ENCODE assay signal across 12 cellular contexts in genomic region chr17:39737331-39737760, GRCh38. TPM values are rescaled to one million over a fixed set of nuclear protein-coding genes. Genes with fewer than 3 reads are reported as not detected.
DNase-seq lines count a peak whose midpoint lies in the region; ATAC-seq, FAIRE-seq and TF ChIP-seq lines count a peak whose summit lies in the region.
"Had no signal": no experiment of that assay in that cellular context is flagged by ENCODE, and none has a peak within 500 bp of the region (broad histone marks: within the 10 kb centered on the region; RNA-seq: fewer than 3 reads in every experiment).

No MANE protein-coding gene starts in this region.

- H3K27me3 Mint-ChIP-seq in stimulated activated naive B cell treated with anti-CD40 and anti-IgM and Interleukin-4, amounts not matched to agents 10 μg/mL and 1 μg/mL and 100 μg/mL, for 72 hours, result peaks cover 47 to 52% of the 10 kb centered on the region in 2 donors

- H4K20me1 ChIP-seq in KMS-11 (ENCODE audit: insufficient read depth) (no peaks in the 10 kb centered on the region), mammary epithelial cell (ENCODE audit: insufficient read depth, low read length) (no peaks in the 10 kb centered on the region), HepG2 (ENCODE audit: insufficient read depth, low read length) (peaks cover 7% of the 10 kb centered on the region; the same call in 1 of the 2 replicates)

- H3K9me3 Mint-ChIP-seq in stimulated activated naive B cell treated with anti-CD40 and anti-IgM and Interleukin-4, amounts not matched to agents 10 μg/mL and 1 μg/mL and 100 μg/mL, for 72 hours, result no peaks in the 10 kb centered on the region

- dilution Hi-C loops in mammary epithelial cell (cut with HindIII; ENCODE audit: low sequenced_read_pairs), result no loop called here

- H3K36me3 ChIP-seq in KMS-11 (ENCODE audit: insufficient read depth) (no peaks in the 10 kb centered on the region), mammary epithelial cell (ENCODE audit: insufficient read depth, low read length) (no peaks in the 10 kb centered on the region), HepG2 (replicated peaks in 1 of 2; ENCODE audit: control insufficient read depth in 1 of 2, insufficient read depth in 2 of 2, low read length in 2 of 2) (peaks cover 5 to 6% of the 10 kb centered on the region in 2 experiments; a peak in 4 of 5 replicates)
- H3K36me3 ChIP-seq: vagina had no signal

- H3K9me3 ChIP-seq in mammary epithelial cell (replicated peaks; ENCODE audit: insufficient read depth, low read length) (no peaks in the 10 kb centered on the region), HepG2 (ENCODE audit: low read length) (no peaks in the 10 kb centered on the region)
- H3K9me3 ChIP-seq: vagina had no signal

- H3K27me3 ChIP-seq in KMS-11 (ENCODE audit: insufficient read depth, low read depth) (no peaks in the 10 kb centered on the region), mammary epithelial cell (ENCODE audit: insufficient read depth, low read length) (no peaks in the 10 kb centered on the region), HepG2 (ENCODE audit: control insufficient read depth in 1 of 2, insufficient read depth in 2 of 2, low read length in 2 of 2) (no peaks in the 10 kb centered on the region; a peak in 1 of 5 replicates)
- H3K27me3 ChIP-seq: vagina had no signal

- H3K4me1 ChIP-seq in KMS-11 (ENCODE audit: low read depth, poor library complexity, severe bottlenecking) (peaks cover 27% of the 10 kb centered on the region), mammary epithelial cell (ENCODE audit: insufficient read depth, low read length) (peaks cover 29% of the 10 kb centered on the region), HepG2 (ENCODE audit: insufficient read depth, low read length) (peaks cover 43% of the 10 kb centered on the region)

- POLR2A ChIA-PET in HepG2 (lab: Yijun Ruan, JAX), result interaction anchor here (0.6 to 2.4 kb wide), 13 partner anchors 9 to 243 kb away, joined by 3 to 44 read pairs (median 8); partner anchors contain the start of genes ERBB2, PGAP3 and PSMD3

- peaks cover 27 to 39% of the 10 kb centered on the region in 2 donors for H3K4me1 Mint-ChIP-seq in stimulated activated naive B cell treated with anti-CD40 and anti-IgM and Interleukin-4, amounts not matched to agents 10 μg/mL and 1 μg/mL and 100 μg/mL, for 72 hours

- H3K4me3 Mint-ChIP-seq in stimulated activated naive B cell treated with anti-CD40 and anti-IgM and Interleukin-4, amounts not matched to agents 10 μg/mL and 1 μg/mL and 100 μg/mL, for 72 hours, result peak overlapping the region; percentile 76 to 78

- H3K36me3 Mint-ChIP-seq in stimulated activated naive B cell treated with anti-CD40 and anti-IgM and Interleukin-4, amounts not matched to agents 10 μg/mL and 1 μg/mL and 100 μg/mL, for 72 hours, result peaks cover 0 to 2% of the 10 kb centered on the region in 2 donors

- H2AFZ ChIP-seq in KMS-11 (ENCODE audit: low read depth) (peak overlapping the region; percentile 72; the same call in 1 of the 2 replicates), mammary epithelial cell (ENCODE audit: low read depth, low read length) (peak overlapping the region; percentile 94), HepG2 (ENCODE audit: low read length) (no peak overlapping the region)

- H3K4me3 ChIP-seq in KMS-11 (IDR thresholded peaks at IDR 0.05; ENCODE audit: insufficient read depth, low read depth, low read length), result no peak overlapping the region
- H3K4me3 ChIP-seq in mammary epithelial cell (replicated peaks in 1 of 3; ENCODE audit: insufficient read depth in 1 of 3, low read depth in 2 of 3, low read length in 3 of 3), result peak overlapping the region in 2 of 3 experiments; percentile 67 to 75
- peak overlapping the region; percentile 89 to 96 (median 95) for H3K4me3 ChIP-seq in HepG2 (replicated peaks in 1 of 3; ENCODE audit: insufficient read depth in 1 of 3, low read depth in 2 of 3, low read length in 3 of 3)

- H3K4me2 ChIP-seq in KMS-11, result peak overlapping the region; percentile 84
- peak overlapping the region; percentile 99 for H3K4me2 ChIP-seq in mammary epithelial cell (ENCODE audit: insufficient read depth, low read depth, low read length)
- peak overlapping the region; percentile 82 for H3K4me2 ChIP-seq in HepG2 (ENCODE audit: low read depth, low read length)

- H3K9ac ChIP-seq in KMS-11, result no peak overlapping the region; the same call in 1 of the 2 replicates
- H3K9ac ChIP-seq in mammary epithelial cell (ENCODE audit: insufficient read depth, low read length), result no peak overlapping the region
- peak overlapping the region; percentile 95 for H3K9ac ChIP-seq in HepG2 (ENCODE audit: insufficient read depth, low read depth, low read length)

- DNase-seq in mammary epithelial cell (no peak), HepG2 (ENCODE audit: low spot score) (peak; percentile 63), GM13976 (ENCODE audit: low spot score) (no peak)
- no peak for DNase-seq in stimulated activated naive B cell treated with anti-CD40 and anti-IgM and Interleukin-4, amounts not matched to agents 10 μg/mL and 1 μg/mL and 100 μg/mL, for 72 hours
- DNase-seq: anterior cingulate cortex, NCI-H1694 treated with DMSO at 0.1 percent for 48 hours had no signal

- no peak overlapping the region for H3K27ac ChIP-seq in KMS-11
- H3K27ac ChIP-seq in mammary epithelial cell (ENCODE audit: insufficient read depth, low read depth, low read length), result no peak overlapping the region
- H3K27ac ChIP-seq in HepG2 (ENCODE audit: extremely low read length, insufficient read depth, low read length), result peak overlapping the region; percentile 97

- FAIRE-seq in HepG2 (lab: Jason Lieb, UNC), result peak; percentile 43
- FAIRE-seq: endometrium, GM12891 had no signal

- TF ChIP-seq CTCF in KMS-11 (conservative IDR thresholded peaks at IDR 0.05; ENCODE audit: low read depth, low read length) (no peak), mammary epithelial cell (conservative IDR thresholded peaks at IDR 0.05 in 1 of 2, IDR thresholded peaks at IDR 0.05 in 1 of 2; ENCODE audit: extremely low read depth in 1 of 2, insufficient read depth in 1 of 2, low read depth in 1 of 2, low read length in 2 of 2) (no peak), HepG2 (CRISPR knock-in tag; IDR thresholded peaks at IDR 0.05) (peak; percentile 6; the same call in 1 of the 2 replicates), GM13976 (IDR thresholded peaks at IDR 0.05; ENCODE audit: borderline replicate concordance, control extremely low read depth, extremely low read depth, insufficient read depth, missing control alignments) (no peak)

- 13% methylated on average over 3 of the region's 11 CpGs for WGBS in mammary epithelial cell (ENCODE audit: low coverage, missing lambda C conversion rate)
- WGBS in HepG2 (ENCODE audit: low lambda C conversion rate), result 0% methylated on average over 4 of the region's 11 CpGs

- in situ Hi-C loops in mammary epithelial cell (cut with MboI; ENCODE audit: low sequenced_read_pairs in 2 of 2), result no loop called here
- in situ Hi-C loops in HepG2 (cut with HindIII; ENCODE audit: extremely low pct_ligation_motif_present, low pct_unique_long_range_greater_than_20kb), result no loop called here
- in situ Hi-C loops in GM13976 (cut with MboI; ENCODE audit: low sequenced_read_pairs, unreplicated experiment), result no loop called here

- CTCF ChIA-PET in mammary epithelial cell (lab: Charles Lee; ENCODE audit: low non-redundant PET), result no interaction called here
- CTCF ChIA-PET in HepG2 (lab: Yijun Ruan, JAX; ENCODE audit: low intra/inter-chr PET ratio, low total read pairs), result no interaction called here

- BruUV-seq in mammary epithelial cell (replicated peaks; lab: Mats Ljungman, UMichigan) (no TSS peak), HepG2 (replicated peaks; lab: Mats Ljungman, UMichigan) (no TSS peak)

- peak; percentile 65 for ATAC-seq in HepG2
- ATAC-seq in stimulated activated naive B cell treated with anti-CD40 and anti-IgM and Interleukin-4, amounts not matched to agents 10 μg/mL and 1 μg/mL and 100 μg/mL, for 72 hours (replicated peaks), result no peak
- ATAC-seq in GM18520 (IDR thresholded peaks at IDR 0.05; ENCODE audit: unreplicated experiment), result no peak
- ATAC-seq in GM18858 (IDR thresholded peaks at IDR 0.05; ENCODE audit: unreplicated experiment), result no peak

- intact Hi-C loops in mammary epithelial cell (cut with micrococcal nuclease), result loop anchor here (5.0 kb wide), 1 partner anchor 190 kb away; the partner anchor contains the start of genes LRRC3C and ORMDL3
- intact Hi-C loops in HepG2 (cut with micrococcal nuclease; ENCODE audit: unreplicated experiment), result loop anchor here (10.0 kb wide), 1 partner anchor 273 kb away; the partner anchor contains the start of gene CDK12

- no peak overlapping the region for H3K27ac Mint-ChIP-seq in stimulated activated naive B cell treated with anti-CD40 and anti-IgM and Interleukin-4, amounts not matched to agents 10 μg/mL and 1 μg/mL and 100 μg/mL, for 72 hours

- 0 out of 2 replicates have a peak, but pooled peaks have one; percentile 5 for TF ChIP-seq RAD21 in HepG2 (CRISPR knock-in tag; IDR thresholded peaks at IDR 0.05)

- peak; percentile 49 to 77; a peak in 3 of 4 replicates for TF ChIP-seq POLR2A in HepG2 (IDR thresholded peaks at IDR 0.05; ENCODE audit: insufficient read depth in 1 of 2, low read depth in 2 of 2, low read length in 2 of 2)

- H3K79me2 ChIP-seq in KMS-11 (ENCODE audit: insufficient read depth, low read depth) (no peaks in the 10 kb centered on the region), mammary epithelial cell (ENCODE audit: insufficient read depth, low read length) (no peaks in the 10 kb centered on the region), HepG2 (ENCODE audit: insufficient read depth, low read length) (peaks cover 36% of the 10 kb centered on the region)

- no peak for TF ChIP-seq EP300 in HepG2 (IDR thresholded peaks at IDR 0.05; ENCODE audit: low read depth in 2 of 2, low read length in 2 of 2)
- TF ChIP-seq EP300 in HepG2 (CRISPR knock-in tag; IDR thresholded peaks at IDR 0.05; ENCODE audit: borderline replicate concordance), result no peak

RNA-seq across cellular contexts. Expression of gene GRB7, which starts 0.4 kb away (rescaled TPM):
- total RNA-seq in mammary epithelial cell, result 10 to 100 TPM in 1 of 2 donors, 1 to 10 TPM in 1; 1.5 to 18.2 TPM
- polyA plus RNA-seq in mammary epithelial cell, result 9.9 TPM
- 9.1 TPM for polyA minus RNA-seq in mammary epithelial cell
- total RNA-seq in HepG2 (2016; rRNA removed; fragmentation: Illumina TruSeq; extraction: Trizol), result 41.7 and 60.2 TPM in 2 replicates
- 17.9 and 20.4 TPM in 2 replicates for total RNA-seq in HepG2 (2016; cell fraction: cytosol; rRNA removed; fragmentation: Illumina TruSeq; extraction: Trizol; ENCODE audit: low read depth)
- total RNA-seq in HepG2 (2016; cell fraction: insoluble cytoplasmic fraction; rRNA removed; fragmentation: Illumina TruSeq; extraction: Trizol), result 38.5 and 64.6 TPM in 2 replicates
- 31.4 and 31.5 TPM in 2 replicates for total RNA-seq in HepG2 (2016; cell fraction: membrane; rRNA removed; fragmentation: Illumina TruSeq; extraction: Trizol)
- total RNA-seq in HepG2 (2016; cell fraction: nucleus; rRNA removed; fragmentation: Illumina TruSeq; extraction: Trizol), result 57.0 and 59.4 TPM in 2 replicates
- 77.7 and 92.3 TPM in 2 replicates for polyA plus RNA-seq in HepG2 (2011; rRNA removed)
- polyA plus RNA-seq in HepG2 (2011; cell fraction: cytosol; rRNA removed), result 36.7 and 60.1 TPM in 2 replicates
- polyA plus RNA-seq in HepG2 (2011; cell fraction: nucleus; rRNA removed), result 319 and 344 TPM in 2 replicates
- 60.9 and 73.8 TPM in 2 replicates for polyA plus RNA-seq in HepG2 (2012)
- 8.5 and 8.6 TPM in 2 replicates for polyA plus RNA-seq in HepG2 (2016; cell fraction: cytosol; fragmentation: Illumina TruSeq; extraction: Trizol; ENCODE audit: low read depth)
- 45.6 and 58.3 TPM in 2 replicates for polyA plus RNA-seq in HepG2 (2016; cell fraction: insoluble cytoplasmic fraction; fragmentation: Illumina TruSeq; extraction: Trizol; ENCODE audit: low read depth)
- polyA plus RNA-seq in HepG2 (2016; cell fraction: membrane; fragmentation: Illumina TruSeq; extraction: Trizol; ENCODE audit: low read depth), result 13.3 and 14.8 TPM in 2 replicates
- 147 and 156 TPM in 2 replicates for polyA plus RNA-seq in HepG2 (2016; cell fraction: nucleus; fragmentation: Illumina TruSeq; extraction: Trizol; ENCODE audit: insufficient read depth, low read depth)
- 9.1 and 160 TPM in 2 replicates for polyA minus RNA-seq in HepG2 (2011; rRNA and poly(A)+ RNA removed; ENCODE audit: low replicate concordance)
- 55.8 and 65.9 TPM in 2 replicates for polyA minus RNA-seq in HepG2 (2011; cell fraction: cytosol; rRNA and poly(A)+ RNA removed)
- polyA minus RNA-seq in HepG2 (2011; cell fraction: nucleus; rRNA and poly(A)+ RNA removed), result 80.7 and 95.9 TPM in 2 replicates

RNA-seq across cellular contexts. Expression of gene MIEN1, which starts 7.0 kb away (rescaled TPM):
- 10 to 100 TPM; 10.2 to 36.8 TPM for total RNA-seq in mammary epithelial cell
- polyA plus RNA-seq in mammary epithelial cell, result 47.4 TPM
- polyA minus RNA-seq in mammary epithelial cell, result 29.8 TPM
- total RNA-seq in HepG2 (2016; rRNA removed; fragmentation: Illumina TruSeq; extraction: Trizol), result 40.6 and 48.6 TPM in 2 replicates
- 50.1 and 73.7 TPM in 2 replicates for total RNA-seq in HepG2 (2016; cell fraction: cytosol; rRNA removed; fragmentation: Illumina TruSeq; extraction: Trizol; ENCODE audit: low read depth)
- 43.9 and 49.0 TPM in 2 replicates for total RNA-seq in HepG2 (2016; cell fraction: insoluble cytoplasmic fraction; rRNA removed; fragmentation: Illumina TruSeq; extraction: Trizol)
- 66.3 and 82.4 TPM in 2 replicates for total RNA-seq in HepG2 (2016; cell fraction: membrane; rRNA removed; fragmentation: Illumina TruSeq; extraction: Trizol)
- total RNA-seq in HepG2 (2016; cell fraction: nucleus; rRNA removed; fragmentation: Illumina TruSeq; extraction: Trizol), result 18.4 and 23.7 TPM in 2 replicates
- 56.6 and 68.2 TPM in 2 replicates for polyA plus RNA-seq in HepG2 (2011; rRNA removed)
- 62.1 and 67.0 TPM in 2 replicates for polyA plus RNA-seq in HepG2 (2011; cell fraction: cytosol; rRNA removed)
- 27.3 and 39.8 TPM in 2 replicates for polyA plus RNA-seq in HepG2 (2011; cell fraction: nucleus; rRNA removed)
- 38.6 and 44.5 TPM in 2 replicates for polyA plus RNA-seq in HepG2 (2012)
- 106 and 131 TPM in 2 replicates for polyA plus RNA-seq in HepG2 (2016; cell fraction: cytosol; fragmentation: Illumina TruSeq; extraction: Trizol; ENCODE audit: low read depth)
- 73.3 and 81.4 TPM in 2 replicates for polyA plus RNA-seq in HepG2 (2016; cell fraction: insoluble cytoplasmic fraction; fragmentation: Illumina TruSeq; extraction: Trizol; ENCODE audit: low read depth)
- 100 and 131 TPM in 2 replicates for polyA plus RNA-seq in HepG2 (2016; cell fraction: membrane; fragmentation: Illumina TruSeq; extraction: Trizol; ENCODE audit: low read depth)
- polyA plus RNA-seq in HepG2 (2016; cell fraction: nucleus; fragmentation: Illumina TruSeq; extraction: Trizol; ENCODE audit: insufficient read depth, low read depth), result 45.4 and 54.1 TPM in 2 replicates
- 30.0 and 48.1 TPM in 2 replicates for polyA minus RNA-seq in HepG2 (2011; rRNA and poly(A)+ RNA removed; ENCODE audit: low replicate concordance)
- polyA minus RNA-seq in HepG2 (2011; cell fraction: cytosol; rRNA and poly(A)+ RNA removed), result 11.5 and 16.0 TPM in 2 replicates
- polyA minus RNA-seq in HepG2 (2011; cell fraction: nucleus; rRNA and poly(A)+ RNA removed), result 10.6 and 14.7 TPM in 2 replicates

RNA-seq across cellular contexts. Expression of gene ERBB2, which starts 37.5 kb away (rescaled TPM):
- 10 to 100 TPM; 54.3 to 66.5 TPM for total RNA-seq in mammary epithelial cell
- polyA plus RNA-seq in mammary epithelial cell, result 28.4 TPM
- polyA minus RNA-seq in mammary epithelial cell, result 222 TPM
- total RNA-seq in HepG2 (2016; rRNA removed; fragmentation: Illumina TruSeq; extraction: Trizol), result 30.2 and 64.1 TPM in 2 replicates
- total RNA-seq in HepG2 (2016; cell fraction: cytosol; rRNA removed; fragmentation: Illumina TruSeq; extraction: Trizol; ENCODE audit: low read depth), result 29.4 and 32.0 TPM in 2 replicates
- 24.5 and 63.0 TPM in 2 replicates for total RNA-seq in HepG2 (2016; cell fraction: insoluble cytoplasmic fraction; rRNA removed; fragmentation: Illumina TruSeq; extraction: Trizol)
- total RNA-seq in HepG2 (2016; cell fraction: membrane; rRNA removed; fragmentation: Illumina TruSeq; extraction: Trizol), result 21.8 and 22.8 TPM in 2 replicates
- 81.6 and 99.0 TPM in 2 replicates for total RNA-seq in HepG2 (2016; cell fraction: nucleus; rRNA removed; fragmentation: Illumina TruSeq; extraction: Trizol)
- 57.7 and 77.7 TPM in 2 replicates for polyA plus RNA-seq in HepG2 (2011; rRNA removed)
- polyA plus RNA-seq in HepG2 (2011; cell fraction: cytosol; rRNA removed), result 36.7 and 42.6 TPM in 2 replicates
- polyA plus RNA-seq in HepG2 (2011; cell fraction: nucleus; rRNA removed), result 210 and 211 TPM in 2 replicates
- polyA plus RNA-seq in HepG2 (2012), result 69.2 and 69.6 TPM in 2 replicates
- polyA plus RNA-seq in HepG2 (2016; cell fraction: cytosol; fragmentation: Illumina TruSeq; extraction: Trizol; ENCODE audit: low read depth), result 4.2 and 4.3 TPM in 2 replicates
- 25.3 and 32.1 TPM in 2 replicates for polyA plus RNA-seq in HepG2 (2016; cell fraction: insoluble cytoplasmic fraction; fragmentation: Illumina TruSeq; extraction: Trizol; ENCODE audit: low read depth)
- polyA plus RNA-seq in HepG2 (2016; cell fraction: membrane; fragmentation: Illumina TruSeq; extraction: Trizol; ENCODE audit: low read depth), result 8.5 and 9.9 TPM in 2 replicates
- 149 and 153 TPM in 2 replicates for polyA plus RNA-seq in HepG2 (2016; cell fraction: nucleus; fragmentation: Illumina TruSeq; extraction: Trizol; ENCODE audit: insufficient read depth, low read depth)
- polyA minus RNA-seq in HepG2 (2011; rRNA and poly(A)+ RNA removed; ENCODE audit: low replicate concordance), result 39.8 and 292 TPM in 2 replicates
- 52.4 and 60.7 TPM in 2 replicates for polyA minus RNA-seq in HepG2 (2011; cell fraction: cytosol; rRNA and poly(A)+ RNA removed)
- polyA minus RNA-seq in HepG2 (2011; cell fraction: nucleus; rRNA and poly(A)+ RNA removed), result 58.8 and 83.7 TPM in 2 replicates

RNA-seq across cellular contexts. Expression of gene PGAP3, which starts 49.5 kb away (rescaled TPM):
- total RNA-seq in mammary epithelial cell (10 to 100 TPM in 1 of 2 donors, 1 to 10 TPM in 1; 8.3 to 13.2 TPM), HepG2 (2016; rRNA removed; fragmentation: Illumina TruSeq; extraction: Trizol) (5.1 and 11.9 TPM in 2 replicates)
- polyA plus RNA-seq in mammary epithelial cell (5.0 TPM), HepG2 (2011; rRNA removed) (14.6 and 21.2 TPM in 2 replicates)
- polyA minus RNA-seq in mammary epithelial cell, result 6.7 TPM
- 1.1 and 1.5 TPM in 2 replicates for total RNA-seq in HepG2 (2016; cell fraction: cytosol; rRNA removed; fragmentation: Illumina TruSeq; extraction: Trizol; ENCODE audit: low read depth)
- total RNA-seq in HepG2 (2016; cell fraction: insoluble cytoplasmic fraction; rRNA removed; fragmentation: Illumina TruSeq; extraction: Trizol), result 3.5 and 11.4 TPM in 2 replicates
- total RNA-seq in HepG2 (2016; cell fraction: membrane; rRNA removed; fragmentation: Illumina TruSeq; extraction: Trizol), result 3.2 and 3.3 TPM in 2 replicates
- 11.6 and 12.8 TPM in 2 replicates for total RNA-seq in HepG2 (2016; cell fraction: nucleus; rRNA removed; fragmentation: Illumina TruSeq; extraction: Trizol)
- 9.7 and 10.8 TPM in 2 replicates for polyA plus RNA-seq in HepG2 (2011; cell fraction: cytosol; rRNA removed)
- 53.0 and 67.8 TPM in 2 replicates for polyA plus RNA-seq in HepG2 (2011; cell fraction: nucleus; rRNA removed)
- 9.1 and 10.3 TPM in 2 replicates for polyA plus RNA-seq in HepG2 (2012)
- polyA plus RNA-seq in HepG2 (2016; cell fraction: cytosol; fragmentation: Illumina TruSeq; extraction: Trizol; ENCODE audit: low read depth), result 0.93 and 0.97 TPM in 2 replicates
- 4.1 and 5.4 TPM in 2 replicates for polyA plus RNA-seq in HepG2 (2016; cell fraction: insoluble cytoplasmic fraction; fragmentation: Illumina TruSeq; extraction: Trizol; ENCODE audit: low read depth)
- 2.1 and 2.4 TPM in 2 replicates for polyA plus RNA-seq in HepG2 (2016; cell fraction: membrane; fragmentation: Illumina TruSeq; extraction: Trizol; ENCODE audit: low read depth)
- 23.4 and 28.3 TPM in 2 replicates for polyA plus RNA-seq in HepG2 (2016; cell fraction: nucleus; fragmentation: Illumina TruSeq; extraction: Trizol; ENCODE audit: insufficient read depth, low read depth)
- 12.0 and 44.9 TPM in 2 replicates for polyA minus RNA-seq in HepG2 (2011; rRNA and poly(A)+ RNA removed; ENCODE audit: low replicate concordance)
- 5.6 and 8.2 TPM in 2 replicates for polyA minus RNA-seq in HepG2 (2011; cell fraction: cytosol; rRNA and poly(A)+ RNA removed)
- 8.2 and 9.7 TPM in 2 replicates for polyA minus RNA-seq in HepG2 (2011; cell fraction: nucleus; rRNA and poly(A)+ RNA removed)
